ENCODE assay signal across 1 cellular context in the genomic region with DNA sequence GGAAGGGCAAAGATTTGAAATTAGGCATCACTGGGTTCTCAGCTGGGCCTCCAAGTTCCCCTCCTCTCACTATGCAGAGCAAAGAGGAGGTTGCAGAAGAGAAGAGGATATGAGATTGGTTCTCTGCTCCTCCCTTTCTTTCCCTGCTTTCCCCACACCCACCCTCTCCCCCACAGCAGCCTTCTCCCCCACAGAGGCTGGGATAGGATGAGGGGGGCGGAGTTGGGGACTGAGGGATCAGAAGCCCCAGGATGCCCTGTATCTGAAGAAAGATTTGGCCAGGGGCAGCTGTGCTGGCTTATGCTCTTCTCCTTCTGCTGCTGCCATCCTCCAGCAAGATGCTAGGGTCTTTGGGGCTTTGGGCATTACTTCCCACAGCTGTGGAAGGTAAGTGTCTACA.
TF ChIP-seq lines count a peak whose summit lies in the region.

Gene AMHR2 (plus strand): TSS at position 259 of the 400 bp plus-strand sequence. CDS start 80 bp downstream, at position 339.

TF ChIP-seq in HepG2, 621 proteins besides CTCF, POLR2A, EP300 and RAD21:
- TF ChIP-seq HES4 (CRISPR knock-in tag; IDR thresholded peaks at IDR 0.05; ENCODE audit: borderline replicate concordance) (no peak), NR2C2 (CRISPR knock-in tag; IDR thresholded peaks at IDR 0.05; ENCODE audit: borderline replicate concordance) (no peak), KAT7 (CRISPR knock-in tag; IDR thresholded peaks at IDR 0.05; ENCODE audit: borderline replicate concordance) (no peak), ZNF709 (CRISPR knock-in tag; IDR thresholded peaks at IDR 0.05) (no peak), CAMTA2 (CRISPR knock-in tag; IDR thresholded peaks at IDR 0.05; ENCODE audit: borderline replicate concordance) (no peak), ZNF570 (CRISPR knock-in tag; IDR thresholded peaks at IDR 0.05; ENCODE audit: borderline replicate concordance) (no peak), FOXO1 (CRISPR knock-in tag; IDR thresholded peaks at IDR 0.05) (no peak)
- TF ChIP-seq, protein P1, sequence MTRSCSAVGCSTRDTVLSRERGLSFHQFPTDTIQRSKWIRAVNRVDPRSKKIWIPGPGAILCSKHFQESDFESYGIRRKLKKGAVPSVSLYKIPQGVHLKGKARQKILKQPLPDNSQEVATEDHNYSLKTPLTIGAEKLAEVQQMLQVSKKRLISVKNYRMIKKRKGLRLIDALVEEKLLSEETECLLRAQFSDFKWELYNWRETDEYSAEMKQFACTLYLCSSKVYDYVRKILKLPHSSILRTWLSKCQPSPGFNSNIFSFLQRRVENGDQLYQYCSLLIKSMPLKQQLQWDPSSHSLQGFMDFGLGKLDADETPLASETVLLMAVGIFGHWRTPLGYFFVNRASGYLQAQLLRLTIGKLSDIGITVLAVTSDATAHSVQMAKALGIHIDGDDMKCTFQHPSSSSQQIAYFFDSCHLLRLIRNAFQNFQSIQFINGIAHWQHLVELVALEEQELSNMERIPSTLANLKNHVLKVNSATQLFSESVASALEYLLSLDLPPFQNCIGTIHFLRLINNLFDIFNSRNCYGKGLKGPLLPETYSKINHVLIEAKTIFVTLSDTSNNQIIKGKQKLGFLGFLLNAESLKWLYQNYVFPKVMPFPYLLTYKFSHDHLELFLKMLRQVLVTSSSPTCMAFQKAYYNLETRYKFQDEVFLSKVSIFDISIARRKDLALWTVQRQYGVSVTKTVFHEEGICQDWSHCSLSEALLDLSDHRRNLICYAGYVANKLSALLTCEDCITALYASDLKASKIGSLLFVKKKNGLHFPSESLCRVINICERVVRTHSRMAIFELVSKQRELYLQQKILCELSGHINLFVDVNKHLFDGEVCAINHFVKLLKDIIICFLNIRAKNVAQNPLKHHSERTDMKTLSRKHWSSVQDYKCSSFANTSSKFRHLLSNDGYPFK (CRISPR knock-in tag; IDR thresholded peaks at IDR 0.05; ENCODE audit: borderline replicate concordance): no peak
- TF ChIP-seq, protein P2, sequence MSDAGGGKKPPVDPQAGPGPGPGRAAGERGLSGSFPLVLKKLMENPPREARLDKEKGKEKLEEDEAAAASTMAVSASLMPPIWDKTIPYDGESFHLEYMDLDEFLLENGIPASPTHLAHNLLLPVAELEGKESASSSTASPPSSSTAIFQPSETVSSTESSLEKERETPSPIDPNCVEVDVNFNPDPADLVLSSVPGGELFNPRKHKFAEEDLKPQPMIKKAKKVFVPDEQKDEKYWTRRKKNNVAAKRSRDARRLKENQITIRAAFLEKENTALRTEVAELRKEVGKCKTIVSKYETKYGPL (CRISPR knock-in tag; IDR thresholded peaks at IDR 0.05): no peak
TF ChIP-seq in HepG2: peak in this region for 0.
